Comparison of ENCODE assay signal across 19 cellular contexts in the genomic region with DNA sequence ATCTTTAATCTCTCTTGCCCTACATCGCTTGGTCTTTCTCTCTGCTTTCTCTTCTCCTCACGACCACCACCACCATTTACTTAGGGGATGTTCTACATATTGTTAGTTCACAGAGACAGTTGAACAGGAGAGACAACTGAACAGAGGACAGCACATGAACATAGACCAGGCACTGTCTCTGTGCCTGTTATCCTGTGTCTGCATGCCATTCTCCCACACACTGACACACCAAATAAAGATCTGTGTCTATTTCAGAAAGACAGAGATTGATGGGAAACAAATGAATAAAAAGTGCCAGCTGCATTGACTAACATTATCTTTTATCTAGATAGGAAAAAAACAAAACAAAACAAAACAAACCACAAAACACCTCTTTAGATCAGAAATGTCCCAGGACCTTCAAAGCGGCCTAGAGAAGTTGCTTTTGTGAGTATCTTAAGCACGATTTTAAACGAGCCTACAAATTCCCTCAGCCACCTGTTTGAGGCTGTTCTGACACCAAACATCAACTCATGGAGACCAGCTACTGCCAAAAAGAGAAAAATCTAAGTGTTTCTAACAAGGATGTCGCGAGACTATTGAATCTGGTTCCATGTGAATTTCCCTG.
A peak's percentile ranks its signal among the peaks of the same experiment; 100 is the strongest.
DNase-seq lines count a peak whose midpoint lies in the region; ATAC-seq, FAIRE-seq and TF ChIP-seq lines count a peak whose summit lies in the region.
"Had no signal": no experiment of that assay in that cellular context is flagged by ENCODE, and none has a peak within 500 bp of the region (broad histone marks: within the 10 kb centered on the region; RNA-seq: fewer than 3 reads in every experiment).

No MANE protein-coding gene starts in this region.

- peak; percentile 43 for FAIRE-seq in bronchial epithelial cell (lab: Jason Lieb, UNC)
- FAIRE-seq: astrocyte, GM12878, H54 had no signal

- no peak overlapping the region for H3K4me3 ChIP-seq in CD8-positive, alpha-beta T cell (ENCODE audit: low read depth, low read length)
- no peak overlapping the region; the same call in 1 of the 2 replicates for H3K4me3 ChIP-seq in SJCRH30
- H3K4me3 ChIP-seq in bronchial epithelial cell (ENCODE audit: low read depth, low read length) = no peak overlapping the region
- no peak overlapping the region for H3K4me3 ChIP-seq in neuronal stem cell (ENCODE audit: low read length in 2 of 2)
- H3K4me3 ChIP-seq: GM12878, thyroid gland had no signal

- H3K9me3 Mint-ChIP-seq in CD8-positive, alpha-beta T cell = peaks cover 4% of the 10 kb centered on the region

- H2AFZ ChIP-seq in neuronal stem cell (ENCODE audit: low read length) = peak overlapping the region; percentile 62

- no peak overlapping the region for H3K14ac ChIP-seq in neuronal stem cell (ENCODE audit: low read length)

- H3K27ac ChIP-seq in CD8-positive, alpha-beta T cell (ENCODE audit: low read depth, low read length) = no peak overlapping the region
- H3K27ac ChIP-seq in SJCRH30 (peak overlapping the region; percentile 22), neuronal stem cell (replicated peaks; ENCODE audit: low read length) (no peak overlapping the region)
- H3K27ac ChIP-seq: RWPE1, thyroid gland had no signal

- WGBS in neuronal stem cell (ENCODE audit: extremely low coverage in 2 of 2, insufficient read length in 2 of 2, insufficient replicate concordance in 1 of 2), 2 donors = no CpG with 5 or more reads among the region's 7 CpGs

- no peak overlapping the region for H3K4ac ChIP-seq in neuronal stem cell (ENCODE audit: low read length)

- H3K36me3 Mint-ChIP-seq in CD8-positive, alpha-beta T cell = peaks cover 14% of the 10 kb centered on the region

- H4K8ac ChIP-seq in neuronal stem cell (ENCODE audit: low read depth, low read length) = no peak overlapping the region

- no peaks in the 10 kb centered on the region for H3K27me3 Mint-ChIP-seq in CD8-positive, alpha-beta T cell (ENCODE audit: low read depth)

- no peak overlapping the region for H2AK5ac ChIP-seq in neuronal stem cell (ENCODE audit: low read depth, low read length)

- no peak overlapping the region for H3K4me2 ChIP-seq in neuronal stem cell (ENCODE audit: insufficient read depth, low read length, poor library complexity, severe bottlenecking)

- peak; percentile 41 for ATAC-seq in CD8-positive, alpha-beta T cell
- ATAC-seq in HG03565 (IDR thresholded peaks at IDR 0.05; ENCODE audit: unreplicated experiment) (no peak), HG02970 (IDR thresholded peaks at IDR 0.05; ENCODE audit: low FRiP score, unreplicated experiment) (no peak)
- ATAC-seq: GM12878 had no signal

- H2BK120ac ChIP-seq in neuronal stem cell (ENCODE audit: low read depth, low read length) = no peak overlapping the region

- no peak overlapping the region for H3K9ac ChIP-seq in neuronal stem cell (ENCODE audit: low read depth, low read length, poor library complexity)

- peak overlapping the region; percentile 6 for H3K4me3 Mint-ChIP-seq in CD8-positive, alpha-beta T cell

- intact Hi-C loops in CD8-positive, alpha-beta T cell (cut with DNase I, micrococcal nuclease) = loop anchor here in 1 of 2 experiments (1.0 kb wide), 1 partner anchor 11 kb away; no protein-coding TSS in a partner anchor

- peaks cover 53% of the 10 kb centered on the region for H3K4me1 ChIP-seq in CD8-positive, alpha-beta T cell (ENCODE audit: insufficient read depth, low read length)
- peaks cover 20% of the 10 kb centered on the region for H3K4me1 ChIP-seq in SJCRH30
- H3K4me1 ChIP-seq in neuronal stem cell (ENCODE audit: control insufficient read depth in 2 of 2, insufficient read depth in 1 of 2, low read depth in 1 of 2, low read length in 2 of 2) = peaks cover 0 to 6% of the 10 kb centered on the region in 2 donors
- H3K4me1 ChIP-seq: thyroid gland had no signal

- no peaks in the 10 kb centered on the region for H3K27me3 ChIP-seq in CD8-positive, alpha-beta T cell (ENCODE audit: insufficient read depth, low read length)
- H3K27me3 ChIP-seq in SJCRH30 (no peaks in the 10 kb centered on the region), bronchial epithelial cell (ENCODE audit: control insufficient read depth, insufficient read depth, low read length) (no peaks in the 10 kb centered on the region), neuronal stem cell (ENCODE audit: control insufficient read depth in 3 of 3, insufficient read depth in 3 of 3, low read depth in 1 of 3, low read length in 3 of 3) (no peaks in the 10 kb centered on the region)
- H3K27me3 ChIP-seq: thyroid gland had no signal

- peak overlapping the region; percentile 96 for H3K27ac Mint-ChIP-seq in CD8-positive, alpha-beta T cell

- no peak overlapping the region for H2BK15ac ChIP-seq in neuronal stem cell (ENCODE audit: low read length)

- no peak for TF ChIP-seq CTCF in CD8-positive, alpha-beta T cell (IDR thresholded peaks at IDR 0.05)
- no peak for TF ChIP-seq CTCF in bronchial epithelial cell (IDR thresholded peaks at IDR 0.05; ENCODE audit: insufficient read depth, low read length, severe bottlenecking)

- H3K79me1 ChIP-seq in neuronal stem cell (ENCODE audit: low read depth, low read length) = no peaks in the 10 kb centered on the region

- peaks cover 59% of the 10 kb centered on the region for H3K4me1 Mint-ChIP-seq in CD8-positive, alpha-beta T cell (ENCODE audit: low read depth)

- H3K18ac ChIP-seq in neuronal stem cell (ENCODE audit: low read length) = no peak overlapping the region

- POLR2A ChIA-PET in CD8-positive, alpha-beta T cell (lab: Charles Lee) = interaction anchor here (0.8 to 7.2 kb wide), 5 partner anchors 12 to 81 kb away, joined by 3 to 49 read pairs (median 4); no protein-coding TSS in a partner anchor

- no peaks in the 10 kb centered on the region for H3K36me3 ChIP-seq in CD8-positive, alpha-beta T cell (ENCODE audit: insufficient read depth, low read length)
- no peaks in the 10 kb centered on the region for H3K36me3 ChIP-seq in SJCRH30
- no peaks in the 10 kb centered on the region for H3K36me3 ChIP-seq in bronchial epithelial cell (ENCODE audit: control insufficient read depth, insufficient read depth, low read length)
- H3K36me3 ChIP-seq in neuronal stem cell (replicated peaks in 1 of 2; ENCODE audit: control insufficient read depth in 2 of 2, insufficient read depth in 2 of 2, low read length in 2 of 2) = no peaks in the 10 kb centered on the region
- H3K36me3 ChIP-seq: thyroid gland had no signal

- H4K91ac ChIP-seq in neuronal stem cell (ENCODE audit: low read depth, low read length, poor library complexity) = no peak overlapping the region

- H2BK12ac ChIP-seq in neuronal stem cell (ENCODE audit: low read length) = no peak overlapping the region

- peak in 1 of 7 experiments; percentile 28 for DNase-seq in CD8-positive, alpha-beta T cell
- DNase-seq in SJCRH30 (peak in 1 of 2 experiments; percentile 27), bronchial epithelial cell (ENCODE audit: low read depth) (no peak), neuronal stem cell (ENCODE audit: low spot score) (no peak), NCI-H2107 treated with DMSO at 0.1 percent for 48 hours (lab: John Stamatoyannopoulos, UW; ENCODE audit: unreplicated experiment) (no peak)
- DNase-seq: activated effector memory CD4-positive, alpha-beta T cell treated with Interleukin-2 at 50 U/mL for 16 hours; DMS153; GF-D8; NCI-H1417 treated with DMSO at 0.1 percent for 48 hours; NCI-H526; retina; SW 1271; thyroid gland had no signal

- H2BK5ac ChIP-seq in neuronal stem cell (ENCODE audit: low read length) = no peak overlapping the region

- no peaks in the 10 kb centered on the region for H3K9me3 ChIP-seq in CD8-positive, alpha-beta T cell (ENCODE audit: low read length)
- H3K9me3 ChIP-seq in SJCRH30 (replicated peaks) (no peaks in the 10 kb centered on the region; the same call in 1 of the 2 replicates), neuronal stem cell (replicated peaks in 1 of 2; ENCODE audit: control insufficient read depth in 2 of 2, insufficient read depth in 1 of 2, low read depth in 1 of 2, low read length in 2 of 2) (peaks cover 0 to 8% of the 10 kb centered on the region in 2 donors)
- H3K9me3 ChIP-seq: thyroid gland had no signal

- CTCF ChIA-PET in CD8-positive, alpha-beta T cell (lab: Charles Lee) = interaction anchor here (1.4 to 8.6 kb wide), 5 partner anchors 12 to 326 kb away, joined by 3 to 66 read pairs (median 7); no protein-coding TSS in a partner anchor

- H3K23ac ChIP-seq in neuronal stem cell (ENCODE audit: low read depth, low read length, poor library complexity) = no peak overlapping the region
